In genomic region chr7:155256761-155257481, GRCh38 we compare ENCODE assay signal across 15 cellular contexts. TPM values are rescaled to one million over a fixed set of nuclear protein-coding genes. Genes with fewer than 3 reads are reported as not detected.
DNase-seq lines count a peak whose midpoint lies in the region; ATAC-seq and TF ChIP-seq lines count a peak whose summit lies in the region.
"Had no signal": no experiment of that assay in that cellular context is flagged by ENCODE, and none has a peak within 500 bp of the region (broad histone marks: within the 10 kb centered on the region; RNA-seq: fewer than 3 reads in every experiment).

No MANE protein-coding gene starts in this region.

- no peaks in the 10 kb centered on the region for H3K9me3 ChIP-seq in SK-N-SH
- H3K9me3 ChIP-seq in esophagus squamous epithelium: no peaks in the 10 kb centered on the region
- H3K9me3 ChIP-seq in prostate gland: no peaks in the 10 kb centered on the region

- no peaks in the 10 kb centered on the region for H3K9me2 ChIP-seq in SK-N-SH

- TF ChIP-seq EP300 in SK-N-SH (IDR thresholded peaks at IDR 0.05; ENCODE audit: borderline replicate concordance in 1 of 2, low read depth in 1 of 2, low read length in 1 of 2): peak in 1 of 2 experiments; percentile 84; a peak in 2 of 4 replicates

- ATAC-seq in GM19324 (IDR thresholded peaks at IDR 0.05; ENCODE audit: low FRiP score, unreplicated experiment) (no peak), HG02970 (IDR thresholded peaks at IDR 0.05; ENCODE audit: low FRiP score, unreplicated experiment) (no peak)
- ATAC-seq in activated naive CD8-positive, alpha-beta T cell treated with anti-CD3 and anti-CD28 coated beads, Interleukin-2, amount 50 U/mL, for 24 hours: no peak
- ATAC-seq: stimulated activated naive CD8-positive, alpha-beta T cell treated with anti-CD3 and anti-CD28 coated beads, Interleukin-15, amount 100 ng/mL, for 72 hours had no signal

- H3K4me1 ChIP-seq in SK-N-SH (ENCODE audit: control insufficient read depth in 1 of 2, insufficient read depth in 2 of 2, low read depth in 1 of 2, low read length in 1 of 2) (peaks cover 5 to 54% of the 10 kb centered on the region in 2 experiments; a peak in 3 of 4 replicates), esophagus squamous epithelium (peaks cover 8 to 23% (median 9%) of the 10 kb centered on the region in 3 donors), prostate gland (replicated peaks) (no peaks in the 10 kb centered on the region)

- H3K79me2 ChIP-seq in SK-N-SH (ENCODE audit: insufficient read depth): no peaks in the 10 kb centered on the region

- H3K4me3 ChIP-seq in AG10803 (ENCODE audit: low read length): no peak overlapping the region
- no peak overlapping the region; a peak in 1 of 4 replicates for H3K4me3 ChIP-seq in SK-N-SH (ENCODE audit: low read depth in 2 of 2, low read length in 1 of 2)
- peak overlapping the region in 1 of 4 donors; percentile 42 for H3K4me3 ChIP-seq in esophagus squamous epithelium
- no peak overlapping the region for H3K4me3 ChIP-seq in prostate gland

- peaks cover 6% of the 10 kb centered on the region for H3K27me3 Mint-ChIP-seq in activated naive CD8-positive, alpha-beta T cell treated with anti-CD3 and anti-CD28 coated beads, Interleukin-2, amount 50 U/mL, for 24 hours

- no peaks in the 10 kb centered on the region for H3F3A ChIP-seq in SK-N-SH (replicated peaks; ENCODE audit: insufficient read depth)

- no peak overlapping the region for H3K4me2 ChIP-seq in SK-N-SH

- TF ChIP-seq RAD21 in SK-N-SH (IDR thresholded peaks at IDR 0.05; ENCODE audit: low read length): peak; percentile 21

- DNase-seq in AG10803 (ENCODE audit: low read depth) (peak; percentile 22), SK-N-SH (peak; percentile 89), esophagus squamous epithelium (lab: John Stamatoyannopoulos, UW) (no peak), prostate gland (ENCODE audit: low spot score) (no peak), iPS-NIHi11 (ENCODE audit: low spot score) (no peak)
- DNase-seq in activated naive CD8-positive, alpha-beta T cell treated with anti-CD3 and anti-CD28 coated beads, Interleukin-2, amount 50 U/mL, for 24 hours: no peak
- DNase-seq: activated CD4-positive, CD25-positive, alpha-beta regulatory T cell; activated CD8-positive, alpha-beta memory T cell treated with anti-CD3 and anti-CD28 coated beads for 24 hours; head of caudate nucleus; NCI-H1417 treated with DMSO at 0.1 percent for 48 hours; stimulated activated CD4-positive, alpha-beta T cell treated with anti-CD3 and anti-CD28 coated beads, Interleukin-12 subunit alpha, Interleukin-12 subunit beta, amount 100 ng/mL, for 4 hours; stimulated activated naive CD8-positive, alpha-beta T cell treated with anti-CD3 and anti-CD28 coated beads, Interleukin-15, amount 100 ng/mL, for 72 hours had no signal

- no peak overlapping the region for H3K9ac ChIP-seq in SK-N-SH

- no peak overlapping the region for H3K4me3 Mint-ChIP-seq in activated naive CD8-positive, alpha-beta T cell treated with anti-CD3 and anti-CD28 coated beads, Interleukin-2, amount 50 U/mL, for 24 hours
- H3K4me3 Mint-ChIP-seq: mesothelial cell of epicardium; stimulated activated naive CD8-positive, alpha-beta T cell treated with anti-CD3 and anti-CD28 coated beads, Interleukin-15, amount 100 ng/mL, for 72 hours had no signal

- POLR2A ChIA-PET in SK-N-SH (lab: Yijun Ruan, JAX): no interaction called here

- no peaks in the 10 kb centered on the region for H3K36me3 Mint-ChIP-seq in activated naive CD8-positive, alpha-beta T cell treated with anti-CD3 and anti-CD28 coated beads, Interleukin-2, amount 50 U/mL, for 24 hours (ENCODE audit: low read depth)
- H3K36me3 Mint-ChIP-seq: mesothelial cell of epicardium had no signal

- CTCF ChIA-PET in SK-N-SH (lab: Yijun Ruan, JAX): interaction anchor here (0.8 to 2.4 kb wide), 6 partner anchors 10 to 88 kb away, joined by 3 to 14 read pairs (median 4); no protein-coding TSS in a partner anchor

- H3K27me3 ChIP-seq in SK-N-SH (ENCODE audit: insufficient read depth) (no peaks in the 10 kb centered on the region; the same call in 1 of the 2 replicates), esophagus squamous epithelium (peaks cover 0 to 80% (median 0%) of the 10 kb centered on the region in 4 donors), prostate gland (replicated peaks; ENCODE audit: insufficient read depth) (no peaks in the 10 kb centered on the region)

- H3K27ac Mint-ChIP-seq in activated naive CD8-positive, alpha-beta T cell treated with anti-CD3 and anti-CD28 coated beads, Interleukin-2, amount 50 U/mL, for 24 hours: no peak overlapping the region
- H3K27ac Mint-ChIP-seq: stimulated activated naive CD8-positive, alpha-beta T cell treated with anti-CD3 and anti-CD28 coated beads, Interleukin-15, amount 100 ng/mL, for 72 hours had no signal

- H3K4me1 Mint-ChIP-seq in activated naive CD8-positive, alpha-beta T cell treated with anti-CD3 and anti-CD28 coated beads, Interleukin-2, amount 50 U/mL, for 24 hours: peaks cover 4% of the 10 kb centered on the region

- no peaks in the 10 kb centered on the region for H3K36me3 ChIP-seq in SK-N-SH (replicated peaks in 1 of 2; ENCODE audit: control insufficient read depth in 1 of 2, insufficient read depth in 2 of 2, low read length in 1 of 2)
- no peaks in the 10 kb centered on the region for H3K36me3 ChIP-seq in esophagus squamous epithelium
- H3K36me3 ChIP-seq in prostate gland: no peaks in the 10 kb centered on the region

- intact Hi-C loops in esophagus squamous epithelium (cut with DNase I): no loop called here
- intact Hi-C loops in prostate gland (cut with DNase I): no loop called here

- H4K20me1 ChIP-seq in SK-N-SH (ENCODE audit: insufficient read depth): no peaks in the 10 kb centered on the region

- H3K9me3 Mint-ChIP-seq in activated naive CD8-positive, alpha-beta T cell treated with anti-CD3 and anti-CD28 coated beads, Interleukin-2, amount 50 U/mL, for 24 hours: no peaks in the 10 kb centered on the region
- H3K9me3 Mint-ChIP-seq: mesothelial cell of epicardium; stimulated activated naive CD8-positive, alpha-beta T cell treated with anti-CD3 and anti-CD28 coated beads, Interleukin-15, amount 100 ng/mL, for 72 hours had no signal

- 38% methylated on average over 8 of the region's 8 CpGs for WGBS in SK-N-SH (ENCODE audit: low lambda C conversion rate)
- 59 to 63% methylated on average over 8 of the region's 8 CpGs for WGBS in esophagus squamous epithelium, 2 donors
- 73% methylated on average over 8 of the region's 8 CpGs for WGBS in prostate gland

- TF ChIP-seq CTCF in AG10803 (conservative IDR thresholded peaks at IDR 0.05; ENCODE audit: low read length) (no peak), SK-N-SH (IDR thresholded peaks at IDR 0.05) (no peak), esophagus squamous epithelium (IDR thresholded peaks at IDR 0.05) (no peak), prostate gland (IDR thresholded peaks at IDR 0.05) (no peak)

- no peak overlapping the region for H2AFZ ChIP-seq in SK-N-SH (ENCODE audit: low read depth)

- TF ChIP-seq POLR2A in esophagus squamous epithelium (IDR thresholded peaks at IDR 0.05): no peak
- no peak for TF ChIP-seq POLR2A in prostate gland (IDR thresholded peaks at IDR 0.05)

- H3K27ac ChIP-seq in SK-N-SH (ENCODE audit: low read depth in 2 of 2, low read length in 1 of 2): peak overlapping the region in 1 of 2 experiments; percentile 99; a peak in 3 of 4 replicates
- peak overlapping the region in 3 of 4 donors; percentile 67 to 90 (median 81) for H3K27ac ChIP-seq in esophagus squamous epithelium
- H3K27ac ChIP-seq in prostate gland: peak overlapping the region; percentile 38 to 49

TF ChIP-seq in SK-N-SH, 30 proteins besides CTCF, POLR2A, EP300 and RAD21:
- TF ChIP-seq MEF2A (IDR thresholded peaks at IDR 0.05; ENCODE audit: borderline replicate concordance, low read depth) (no peak), TAF1 (IDR thresholded peaks at IDR 0.05; ENCODE audit: borderline replicate concordance, low read depth, low read length) (no peak), IRF3 (IDR thresholded peaks at IDR 0.05; ENCODE audit: low read depth, low read length) (no peak), RCOR1 (IDR thresholded peaks at IDR 0.05; ENCODE audit: low read length) (peak; percentile 70; the same call in 1 of the 2 replicates), FOXJ3 (CRISPR knock-in tag; IDR thresholded peaks at IDR 0.05) (0 out of 2 replicates have a peak, but pooled peaks have one; percentile 12), JUND (IDR thresholded peaks at IDR 0.05) (no peak), FOXM1 (IDR thresholded peaks at IDR 0.05; ENCODE audit: low read depth) (no peak), CHD2 (IDR thresholded peaks at IDR 0.05; ENCODE audit: low read length, partially characterized antibody) (peak; percentile 85), EZH2phosphoT487 (IDR thresholded peaks at IDR 0.05; ENCODE audit: borderline replicate concordance, low read depth) (no peak), FOSL2 (IDR thresholded peaks at IDR 0.05; ENCODE audit: borderline replicate concordance, low read depth) (no peak), NFIC (IDR thresholded peaks at IDR 0.05; ENCODE audit: borderline replicate concordance) (0 out of 2 replicates have a peak, but pooled peaks have one; percentile 18), TCF12 (IDR thresholded peaks at IDR 0.05) (peak; percentile 40; the same call in 1 of the 2 replicates), MXI1 (IDR thresholded peaks at IDR 0.05; ENCODE audit: low read depth, low read length) (peak; percentile 56; the same call in 1 of the 2 replicates)
- TF ChIP-seq, protein P1, sequence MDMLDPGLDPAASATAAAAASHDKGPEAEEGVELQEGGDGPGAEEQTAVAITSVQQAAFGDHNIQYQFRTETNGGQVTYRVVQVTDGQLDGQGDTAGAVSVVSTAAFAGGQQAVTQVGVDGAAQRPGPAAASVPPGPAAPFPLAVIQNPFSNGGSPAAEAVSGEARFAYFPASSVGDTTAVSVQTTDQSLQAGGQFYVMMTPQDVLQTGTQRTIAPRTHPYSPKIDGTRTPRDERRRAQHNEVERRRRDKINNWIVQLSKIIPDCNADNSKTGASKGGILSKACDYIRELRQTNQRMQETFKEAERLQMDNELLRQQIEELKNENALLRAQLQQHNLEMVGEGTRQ (IDR thresholded peaks at IDR 0.05; ENCODE audit: borderline replicate concordance, low read depth, low read length): no peak

RNA-seq across cellular contexts. Expression of gene INSIG1, which starts 40.8 kb away (rescaled TPM):
- polyA plus RNA-seq in SK-N-SH (2012; rRNA removed): 6.4 and 6.6 TPM in 2 replicates
- 7.3 and 7.9 TPM in 2 replicates for polyA plus RNA-seq in SK-N-SH (2012; cell fraction: cytosol; rRNA removed)
- 5.3 and 6.0 TPM in 2 replicates for polyA plus RNA-seq in SK-N-SH (2012; cell fraction: nucleus; rRNA removed)
- 10 to 100 TPM; 24.7 to 77.6 (median 64.6) TPM for total RNA-seq in esophagus squamous epithelium
- total RNA-seq in prostate gland: 100 to 1,000 TPM in 1 of 2 donors, 10 to 100 TPM in 1; 60.5 to 112 TPM

Comparison
In these comparisons a context has a peak if more than half of its experiments do, and no peak if none do; other contexts are left out.
1. DNase-seq: peak in AG10803 (single experiment) and SK-N-SH (single experiment); none in esophagus squamous epithelium (single experiment), prostate gland (single experiment), activated naive CD8-positive, alpha-beta T cell treated with anti-CD3 and anti-CD28 coated beads, Interleukin-2, amount 50 U/mL, for 24 hours (single experiment) and iPS-NIHi11 (single experiment).